ENCODE assay signal across 11 cellular contexts in the genomic region with DNA sequence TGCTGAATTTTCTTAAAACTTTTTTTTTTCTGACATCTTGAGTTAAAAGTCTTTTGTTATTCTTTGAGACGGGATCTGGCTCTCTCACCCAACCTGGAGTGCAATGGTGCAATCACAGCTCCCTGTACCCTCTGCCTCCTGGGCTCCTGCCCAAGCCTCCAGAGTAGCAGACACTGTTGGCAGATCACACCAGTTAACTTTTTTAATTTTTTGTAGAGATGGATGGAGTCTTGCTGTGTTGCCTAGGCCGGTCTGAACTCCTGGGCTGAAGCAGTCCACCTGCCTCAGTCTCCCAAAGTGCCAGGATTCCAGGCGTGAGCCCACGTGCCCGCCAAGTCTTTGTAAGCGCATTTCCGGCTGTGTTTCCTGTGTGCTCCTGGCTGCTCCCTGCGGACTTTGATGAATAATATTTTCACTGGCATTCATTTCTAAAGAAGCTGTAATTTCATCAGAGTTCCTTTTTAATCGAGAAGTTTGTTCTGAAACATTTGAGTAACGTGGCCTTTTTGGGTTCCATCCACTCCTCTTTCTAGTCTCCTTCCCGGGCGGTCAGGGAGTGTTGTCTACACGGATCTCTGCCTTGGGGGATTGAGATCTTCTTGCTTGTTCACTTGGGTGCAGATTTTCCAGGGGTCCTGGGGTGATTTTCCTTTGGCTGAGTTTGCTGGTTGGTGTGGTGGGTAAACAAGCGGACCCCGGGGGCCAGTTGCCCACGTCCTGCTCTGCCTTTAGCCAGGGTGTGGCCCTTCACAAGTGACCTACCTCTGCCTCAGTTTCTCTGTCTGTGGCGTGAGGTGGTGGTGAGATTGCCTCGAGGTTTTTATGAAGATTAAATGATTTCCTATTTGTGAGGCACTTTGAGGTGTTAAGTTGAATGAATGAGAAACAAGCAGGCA. TPM values are rescaled to one million over a fixed set of nuclear protein-coding genes. Genes with fewer than 3 reads are reported as not detected.
DNase-seq lines count a peak whose midpoint lies in the region; ATAC-seq and TF ChIP-seq lines count a peak whose summit lies in the region.
"Had no signal": no experiment of that assay in that cellular context is flagged by ENCODE, and none has a peak within 500 bp of the region (broad histone marks: within the 10 kb centered on the region; RNA-seq: fewer than 3 reads in every experiment).

No MANE protein-coding gene starts in this region.

- TF ChIP-seq POLR2A in adrenal gland (IDR thresholded peaks at IDR 0.05) (no peak), gastroesophageal sphincter (IDR thresholded peaks at IDR 0.05) (no peak)

- WGBS in adrenal gland, 4 donors: 55 to 62% (median 57%) methylated on average over 18 of the region's 18 CpGs
- WGBS in gastroesophageal sphincter (ENCODE audit: low coverage in 1 of 2), 2 donors: 73 to 81% methylated on average over 11 to 12 of the region's 18 CpGs

- H3K9me3 ChIP-seq in adrenal gland (replicated peaks in 1 of 3): no peaks in the 10 kb centered on the region
- H3K9me3 ChIP-seq in gastroesophageal sphincter: no peaks in the 10 kb centered on the region

- DNase-seq in G401 (ENCODE audit: low spot score): peak; percentile 61
- DNase-seq in adrenal gland: peak in 6 of 7 donors; percentile 66 to 88 (median 74)
- DNase-seq in omental fat pad (ENCODE audit: low spot score): no peak
- no peak for DNase-seq in NCI-H1930 (lab: John Stamatoyannopoulos, UW)
- no peak for DNase-seq in AML-193 (lab: John Stamatoyannopoulos, UW)
- DNase-seq: NCI-H226 had no signal

- in situ Hi-C loops in G401 (cut with HindIII; ENCODE audit: low sequenced_read_pairs): no loop called here

- H3K4me1 ChIP-seq in adrenal gland (replicated peaks in 1 of 2) (peaks cover 0 to 21% of the 10 kb centered on the region in 2 donors), gastroesophageal sphincter (peaks cover 0 to 14% (median 0%) of the 10 kb centered on the region in 3 donors)

- H3K4me3 ChIP-seq in adrenal gland (no peak overlapping the region), gastroesophageal sphincter (no peak overlapping the region)

- peak in 1 of 6 experiments; percentile 19 for TF ChIP-seq CTCF in adrenal gland (IDR thresholded peaks at IDR 0.05)
- TF ChIP-seq CTCF in gastroesophageal sphincter (IDR thresholded peaks at IDR 0.05): no peak
- TF ChIP-seq CTCF in omental fat pad (IDR thresholded peaks at IDR 0.05): no peak

- H3K27me3 ChIP-seq in adrenal gland: no peaks in the 10 kb centered on the region
- H3K27me3 ChIP-seq in gastroesophageal sphincter: no peaks in the 10 kb centered on the region

- H3K36me3 ChIP-seq in adrenal gland (replicated peaks in 1 of 2) (peaks cover 0 to 31% of the 10 kb centered on the region in 2 donors), gastroesophageal sphincter (peaks cover 0 to 59% of the 10 kb centered on the region in 2 donors)

- H3K27ac ChIP-seq in adrenal gland (peak overlapping the region in 4 of 5 donors; percentile 23 to 85 (median 62)), gastroesophageal sphincter (peak overlapping the region in 2 of 4 donors; percentile 9 to 69)
- H3K27ac ChIP-seq: C4-2B, HL-60 had no signal

- intact Hi-C loops in adrenal gland (cut with DNase I): no loop called here

- ATAC-seq in gastroesophageal sphincter: peak; percentile 74
- ATAC-seq in omental fat pad (ENCODE audit: low FRiP score): peak; percentile 72
- no peak for ATAC-seq in GM19467 (IDR thresholded peaks at IDR 0.05; ENCODE audit: unreplicated experiment)
- no peak for ATAC-seq in HG03354 (IDR thresholded peaks at IDR 0.05; ENCODE audit: poor library complexity, severe bottlenecking, unreplicated experiment)

- no peak for TF ChIP-seq EP300 in gastroesophageal sphincter (IDR thresholded peaks at IDR 0.05)

RNA-seq across cellular contexts. Expression of a gene that starts 44.4 kb away (rescaled TPM):
- 27.1 and 34.1 TPM in 2 replicates for total RNA-seq in G401 (2014; rRNA removed; shearing (Covaris generic))
- total RNA-seq in adrenal gland (100 to 1,000 TPM in 2 of 8 donors, 10 to 100 TPM in 6; 49.4 to 145 (median 70.7) TPM), gastroesophageal sphincter (10 to 100 TPM; 24.4 to 46.5 (median 40.7) TPM), omental fat pad (10 to 100 TPM; 31.0 to 67.1 (median 48.8) TPM)
- 100 to 1,000 TPM in 1 of 3 donors, 10 to 100 TPM in 2; 26.4 to 178 (median 99.2) TPM for polyA plus RNA-seq in adrenal gland

Comparison
In these comparisons a context has a peak if more than half of its experiments do, and no peak if none do; other contexts are left out.
1. DNase-seq: peak in G401 (single experiment) and adrenal gland (6 of 7); none in omental fat pad (single experiment), NCI-H1930 (0 of 2) and AML-193 (0 of 2).
2. ATAC-seq: peak in gastroesophageal sphincter (single experiment) and omental fat pad (single experiment); none in GM19467 (single experiment) and HG03354 (single experiment).